In genomic region chr6:151390276-151391020, GRCh38 we compare ENCODE assay signal across 8 cellular contexts. TPM values are rescaled to one million over a fixed set of nuclear protein-coding genes. Genes with fewer than 3 reads are reported as not detected.
DNase-seq lines count a peak whose midpoint lies in the region; ATAC-seq and TF ChIP-seq lines count a peak whose summit lies in the region.

No MANE protein-coding gene starts in this region.

- H3K27ac ChIP-seq in KOPT-K1 (ENCODE audit: low read depth, low read length, poor library complexity, severe bottlenecking) (peak overlapping the region; percentile 93), Peyer's patch (peak overlapping the region; percentile 99 to 100 (median 100))

- intact Hi-C loops in activated T-helper 1 cell treated with anti-CD3 and anti-CD28 coated beads, Interleukin-12 subunit alpha, Interleukin-12 subunit beta, Interleukin-2, Interleukin-4 antibody, amounts not matched to agents 30 ng/mL and 10 ng/mL and 1 ng/mL, durations not matched to agents 14 hours and 24 hours and 36 hours (cut with micrococcal nuclease), result loop anchor here (1.0 to 10.0 kb wide), 12 partner anchors 62 to 1846 kb away; partner anchors contain the start of genes FBXO5, KATNA1, MTRF1L and NUP43

- no peaks in the 10 kb centered on the region for H3K27me3 ChIP-seq in Peyer's patch

- H3K9me3 ChIP-seq in KOPT-K1 (ENCODE audit: insufficient read depth, low read length, poor library complexity, severe bottlenecking) (no peaks in the 10 kb centered on the region), Peyer's patch (no peaks in the 10 kb centered on the region)

- peaks cover 0 to 39% (median 11%) of the 10 kb centered on the region in 4 donors for H3K4me1 ChIP-seq in Peyer's patch

- H3K4me3 ChIP-seq in Peyer's patch, result peak overlapping the region; percentile 86 to 100 (median 88)

- peak; percentile 27 to 72 for TF ChIP-seq POLR2A in Peyer's patch (IDR thresholded peaks at IDR 0.05)

- TF ChIP-seq CTCF in Peyer's patch (IDR thresholded peaks at IDR 0.05), result peak in 1 of 6 experiments; percentile 10

- H3K36me3 Mint-ChIP-seq in activated T-helper 1 cell treated with anti-CD3 and anti-CD28 coated beads, Interleukin-12 subunit alpha, Interleukin-12 subunit beta, Interleukin-2, Interleukin-4 antibody, amounts not matched to agents 30 ng/mL and 10 ng/mL and 1 ng/mL, durations not matched to agents 14 hours and 24 hours and 36 hours (ENCODE audit: low read depth), result peaks cover 14% of the 10 kb centered on the region
- no peaks in the 10 kb centered on the region for H3K36me3 Mint-ChIP-seq in naive B cell
- H3K36me3 Mint-ChIP-seq in stimulated activated effector memory CD8-positive, alpha-beta T cell treated with anti-CD3 and anti-CD28 coated beads, Interleukin-12 subunit alpha, Interleukin-12 subunit beta, amount 100 ng/mL, for 72 hours, result peaks cover 51% of the 10 kb centered on the region

- H3K27ac Mint-ChIP-seq in activated T-helper 1 cell treated with anti-CD3 and anti-CD28 coated beads, Interleukin-12 subunit alpha, Interleukin-12 subunit beta, Interleukin-2, Interleukin-4 antibody, amounts not matched to agents 30 ng/mL and 10 ng/mL and 1 ng/mL, durations not matched to agents 14 hours and 24 hours and 36 hours, result peak overlapping the region; percentile 65
- peak overlapping the region in 5 of 6 donors; percentile 57 to 98 (median 80) for H3K27ac Mint-ChIP-seq in naive B cell
- peak overlapping the region; percentile 96 for H3K27ac Mint-ChIP-seq in stimulated activated effector memory CD8-positive, alpha-beta T cell treated with anti-CD3 and anti-CD28 coated beads, Interleukin-12 subunit alpha, Interleukin-12 subunit beta, amount 100 ng/mL, for 72 hours

- peaks cover 68% of the 10 kb centered on the region for H3K4me1 Mint-ChIP-seq in activated T-helper 1 cell treated with anti-CD3 and anti-CD28 coated beads, Interleukin-12 subunit alpha, Interleukin-12 subunit beta, Interleukin-2, Interleukin-4 antibody, amounts not matched to agents 30 ng/mL and 10 ng/mL and 1 ng/mL, durations not matched to agents 14 hours and 24 hours and 36 hours (ENCODE audit: low read depth)
- peaks cover 24 to 48% (median 44%) of the 10 kb centered on the region in 3 donors for H3K4me1 Mint-ChIP-seq in naive B cell
- peaks cover 39% of the 10 kb centered on the region for H3K4me1 Mint-ChIP-seq in stimulated activated effector memory CD8-positive, alpha-beta T cell treated with anti-CD3 and anti-CD28 coated beads, Interleukin-12 subunit alpha, Interleukin-12 subunit beta, amount 100 ng/mL, for 72 hours

- peaks cover 34% of the 10 kb centered on the region for H3K36me3 ChIP-seq in KOPT-K1 (ENCODE audit: insufficient read depth, low read length)
- H3K36me3 ChIP-seq in Peyer's patch, result no peaks in the 10 kb centered on the region

- peak; percentile 95 for DNase-seq in DMS79 (lab: John Stamatoyannopoulos, UW)
- peak; percentile 94 to 98 (median 98) for DNase-seq in Peyer's patch
- DNase-seq in activated T-helper 1 cell treated with anti-CD3 and anti-CD28 coated beads, Interleukin-12 subunit alpha, Interleukin-12 subunit beta, Interleukin-2, Interleukin-4 antibody, amounts not matched to agents 30 ng/mL and 10 ng/mL and 1 ng/mL, durations not matched to agents 14 hours and 24 hours and 36 hours (ENCODE audit: low spot score), result peak; percentile 99
- DNase-seq in fibroblast of gingiva (ENCODE audit: low read depth), result peak; percentile 100
- peak; percentile 99 for DNase-seq in naive B cell
- peak; percentile 96 to 99 for DNase-seq in stimulated activated effector memory CD8-positive, alpha-beta T cell treated with anti-CD3 and anti-CD28 coated beads, Interleukin-12 subunit alpha, Interleukin-12 subunit beta, amount 100 ng/mL, for 72 hours (ENCODE audit: low spot score in 2 of 2)

- H3K27me3 Mint-ChIP-seq in activated T-helper 1 cell treated with anti-CD3 and anti-CD28 coated beads, Interleukin-12 subunit alpha, Interleukin-12 subunit beta, Interleukin-2, Interleukin-4 antibody, amounts not matched to agents 30 ng/mL and 10 ng/mL and 1 ng/mL, durations not matched to agents 14 hours and 24 hours and 36 hours (ENCODE audit: insufficient read depth), result no peaks in the 10 kb centered on the region
- no peaks in the 10 kb centered on the region for H3K27me3 Mint-ChIP-seq in naive B cell

- ATAC-seq in GM21825 (IDR thresholded peaks at IDR 0.05; ENCODE audit: unreplicated experiment), result peak; percentile 76
- peak; percentile 75 to 76 for ATAC-seq in naive B cell (ENCODE audit: low read depth in 2 of 2)
- ATAC-seq in stimulated activated effector memory CD8-positive, alpha-beta T cell treated with anti-CD3 and anti-CD28 coated beads, Interleukin-12 subunit alpha, Interleukin-12 subunit beta, amount 100 ng/mL, for 72 hours, result peak; percentile 88

- peak overlapping the region; percentile 39 for H3K4me3 Mint-ChIP-seq in activated T-helper 1 cell treated with anti-CD3 and anti-CD28 coated beads, Interleukin-12 subunit alpha, Interleukin-12 subunit beta, Interleukin-2, Interleukin-4 antibody, amounts not matched to agents 30 ng/mL and 10 ng/mL and 1 ng/mL, durations not matched to agents 14 hours and 24 hours and 36 hours
- peak overlapping the region; percentile 72 to 98 (median 90) for H3K4me3 Mint-ChIP-seq in naive B cell
- peak overlapping the region; percentile 93 for H3K4me3 Mint-ChIP-seq in stimulated activated effector memory CD8-positive, alpha-beta T cell treated with anti-CD3 and anti-CD28 coated beads, Interleukin-12 subunit alpha, Interleukin-12 subunit beta, amount 100 ng/mL, for 72 hours

- H3K9me3 Mint-ChIP-seq in activated T-helper 1 cell treated with anti-CD3 and anti-CD28 coated beads, Interleukin-12 subunit alpha, Interleukin-12 subunit beta, Interleukin-2, Interleukin-4 antibody, amounts not matched to agents 30 ng/mL and 10 ng/mL and 1 ng/mL, durations not matched to agents 14 hours and 24 hours and 36 hours, result no peaks in the 10 kb centered on the region
- no peaks in the 10 kb centered on the region for H3K9me3 Mint-ChIP-seq in naive B cell
- H3K9me3 Mint-ChIP-seq in stimulated activated effector memory CD8-positive, alpha-beta T cell treated with anti-CD3 and anti-CD28 coated beads, Interleukin-12 subunit alpha, Interleukin-12 subunit beta, amount 100 ng/mL, for 72 hours, result no peaks in the 10 kb centered on the region

RNA-seq across cellular contexts. Expression of gene ZBTB2, which starts 0.9 kb away (rescaled TPM):
- 10 to 100 TPM in 1 of 4 donors, 1 to 10 TPM in 3; 7.3 to 12.4 (median 9.9) TPM for total RNA-seq in Peyer's patch
- total RNA-seq in activated T-helper 1 cell treated with anti-CD3 and anti-CD28 coated beads, Interleukin-12 subunit alpha, Interleukin-12 subunit beta, Interleukin-2, Interleukin-4 antibody, amounts not matched to agents 30 ng/mL and 10 ng/mL and 1 ng/mL, durations not matched to agents 14 hours and 24 hours and 36 hours, result 24.0 and 24.3 TPM in 2 replicates
- 10 to 100 TPM; 11.6 to 22.7 (median 14.5) TPM for polyA plus RNA-seq in naive B cell (ENCODE audit: low read depth in 6 of 6)

Comparison
In these comparisons a context has a peak if more than half of its experiments do, and no peak if none do; other contexts are left out.
1. Peak in every context shown above with its lines: DNase-seq, ATAC-seq, H3K4me3 ChIP-seq and H3K27ac ChIP-seq.
2. H3K4me3 Mint-ChIP-seq: peak in every context shown above with its lines; median percentile 93 in stimulated activated effector memory CD8-positive, alpha-beta T cell treated with anti-CD3 and anti-CD28 coated beads, Interleukin-12 subunit alpha, Interleukin-12 subunit beta, amount 100 ng/mL, for 72 hours; 90 in naive B cell; 39 in activated T-helper 1 cell treated with anti-CD3 and anti-CD28 coated beads, Interleukin-12 subunit alpha, Interleukin-12 subunit beta, Interleukin-2, Interleukin-4 antibody, amounts not matched to agents 30 ng/mL and 10 ng/mL and 1 ng/mL, durations not matched to agents 14 hours and 24 hours and 36 hours.